In genomic region chr15:50071551-50072258, GRCh38 we compare ENCODE assay signal across 28 cellular contexts. TPM values are rescaled to one million over a fixed set of nuclear protein-coding genes. Genes with fewer than 3 reads are reported as not detected.
"Had no signal": no experiment of that assay in that cellular context is flagged by ENCODE, and none has a peak within 500 bp of the region (broad histone marks: within the 10 kb centered on the region; RNA-seq: fewer than 3 reads in every experiment).

No MANE protein-coding gene starts in this region.

- H3K27me3 Mint-ChIP-seq: natural killer cell treated with Interleukin-12 subunit alpha and Interleukin-12 subunit beta and Interleukin-15 and Interleukin-18, amount 100 ng/mL, for 72 hours; progenitor cell of endocrine pancreas had no signal

- H3K27ac ChIP-seq: dorsolateral prefrontal cortex, heart left ventricle, hepatocyte, left lung, parathyroid adenoma, suprapubic skin, transverse colon, upper lobe of right lung, uterus had no signal

- DNase-seq: dorsolateral prefrontal cortex; effector CD4-positive, alpha-beta T cell; heart left ventricle; kidney; left cardiac atrium; left lung; mesenchymal stem cell; mucosa of descending colon; naive B cell; stimulated activated CD4-positive, alpha-beta T cell treated with anti-CD3 and anti-CD28 coated beads, Interleukin-12 subunit alpha, Interleukin-12 subunit beta, amount 100 ng/mL, for 4 hours; stimulated activated CD4-positive, alpha-beta T cell treated with anti-CD3 and anti-CD28 coated beads, Interleukin-1b, Interleukin-23, amount 100 ng/mL, for 48 hours; stimulated activated CD4-positive, alpha-beta T cell treated with anti-CD3 and anti-CD28 coated beads, Interleukin-4, amount 100 ng/mL, for 1 hour; stimulated activated CD8-positive, alpha-beta memory T cell treated with anti-CD3 and anti-CD28 coated beads, Interleukin-4, amount 100 ng/mL, for 48 hours; stimulated activated naive CD4-positive, alpha-beta T cell; stimulated activated naive CD8-positive, alpha-beta T cell treated with anti-CD3 and anti-CD28 coated beads, Interleukin-15, amount 100 ng/mL, for 72 hours; transverse colon; upper lobe of right lung; uterus had no signal

- ATAC-seq: heart left ventricle; left cardiac atrium; left lung; mucosa of descending colon; natural killer cell treated with Interleukin-12 subunit alpha and Interleukin-12 subunit beta and Interleukin-15 and Interleukin-18, amount 100 ng/mL, for 72 hours; sciatic nerve; stimulated activated naive CD8-positive, alpha-beta T cell treated with anti-CD3 and anti-CD28 coated beads, Interleukin-15, amount 100 ng/mL, for 72 hours; upper lobe of right lung had no signal

- H3K27me3 ChIP-seq: dorsolateral prefrontal cortex, heart left ventricle, hepatocyte, left lung, suprapubic skin, transverse colon, upper lobe of right lung, uterus had no signal

- H3K4me3 ChIP-seq: dorsolateral prefrontal cortex, heart left ventricle, hepatocyte, left lung, mucosa of descending colon, smooth muscle cell, suprapubic skin, transverse colon, upper lobe of right lung, uterus had no signal

- H3K36me3 Mint-ChIP-seq: mesothelial cell of epicardium, naive B cell had no signal

- H3K36me3 ChIP-seq: heart left ventricle, left lung, suprapubic skin, transverse colon, upper lobe of right lung, uterus had no signal

- H3K4me1 Mint-ChIP-seq: naive B cell had no signal

- H3K4me3 Mint-ChIP-seq: mesothelial cell of epicardium; naive B cell; natural killer cell treated with Interleukin-12 subunit alpha and Interleukin-12 subunit beta and Interleukin-15 and Interleukin-18, amount 100 ng/mL, for 72 hours; neural crest cell; stimulated activated naive CD8-positive, alpha-beta T cell treated with anti-CD3 and anti-CD28 coated beads, Interleukin-15, amount 100 ng/mL, for 72 hours had no signal

- H3K9me3 Mint-ChIP-seq: naive B cell; neural crest cell; stimulated activated naive CD8-positive, alpha-beta T cell treated with anti-CD3 and anti-CD28 coated beads, Interleukin-15, amount 100 ng/mL, for 72 hours had no signal

- H3K27ac Mint-ChIP-seq: mesothelial cell of epicardium; naive B cell; progenitor cell of endocrine pancreas; stimulated activated naive CD8-positive, alpha-beta T cell treated with anti-CD3 and anti-CD28 coated beads, Interleukin-15, amount 100 ng/mL, for 72 hours had no signal

- H3K9me3 ChIP-seq: heart left ventricle, left lung, mucosa of descending colon, suprapubic skin, transverse colon, upper lobe of right lung, uterus had no signal

RNA-seq across cellular contexts. Expression of gene ATP8B4, which starts 47.3 kb away (rescaled TPM):
- total RNA-seq: glomerular endothelial cell, neural crest cell had no signal
